7 cellular contexts compared by ENCODE assay signal in the genomic region with DNA sequence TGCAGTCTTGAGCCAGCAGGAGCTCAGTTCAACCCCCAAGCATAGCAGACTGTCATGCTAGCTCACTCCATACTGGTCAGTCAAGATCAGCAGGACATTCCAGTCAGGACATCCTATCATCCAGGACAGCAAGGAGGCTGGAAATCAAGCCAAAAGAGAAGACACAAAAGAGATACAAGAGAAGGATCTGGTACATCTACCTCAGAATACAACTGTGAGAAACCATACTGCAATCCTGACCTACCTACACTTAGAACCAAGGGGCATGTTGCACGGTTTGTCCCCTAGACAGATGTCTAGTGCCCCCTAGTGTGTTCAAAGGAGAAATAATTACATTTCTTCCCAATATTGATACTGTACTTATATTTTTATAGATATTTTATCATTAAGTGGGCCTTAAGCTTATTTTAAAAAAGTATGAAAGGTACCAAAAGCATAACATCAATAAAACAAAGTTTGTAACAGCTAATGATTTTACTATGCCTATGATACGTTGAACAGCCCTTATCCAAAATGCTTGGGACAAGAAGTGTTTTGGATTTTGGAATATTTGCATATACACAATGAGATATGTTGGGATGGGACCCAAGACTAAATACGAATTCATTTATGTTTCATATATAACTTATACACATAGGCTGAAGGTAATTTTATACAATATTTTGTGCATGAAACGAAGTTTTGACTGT. TPM values are rescaled to one million over a fixed set of nuclear protein-coding genes. Genes with fewer than 3 reads are reported as not detected.
DNase-seq lines count a peak whose midpoint lies in the region; ATAC-seq and TF ChIP-seq lines count a peak whose summit lies in the region.

No MANE protein-coding gene starts in this region.

- 65 to 69% (median 67%) methylated on average over 4 of the region's 4 CpGs for WGBS in psoas muscle, 3 donors
- 65 to 70% methylated on average over 4 of the region's 4 CpGs for WGBS in sigmoid colon, 2 donors

- H3K36me3 ChIP-seq in SJCRH30 (no peaks in the 10 kb centered on the region), psoas muscle (ENCODE audit: insufficient read depth in 1 of 2, low read depth in 1 of 2) (peaks cover 0 to 22% of the 10 kb centered on the region in 2 donors), sigmoid colon (peaks cover 0 to 20% (median 0%) of the 10 kb centered on the region in 4 donors)

- no peak for TF ChIP-seq EP300 in sigmoid colon (IDR thresholded peaks at IDR 0.05)

- H3K4me3 ChIP-seq in SJCRH30: no peak overlapping the region
- no peak overlapping the region for H3K4me3 ChIP-seq in fibroblast of mammary gland (ENCODE audit: control insufficient read depth, low read depth, low read length)
- H3K4me3 ChIP-seq in psoas muscle: no peak overlapping the region
- H3K4me3 ChIP-seq in sigmoid colon: no peak overlapping the region

- no peaks in the 10 kb centered on the region for H3K4me1 ChIP-seq in SJCRH30
- no peaks in the 10 kb centered on the region for H3K4me1 ChIP-seq in psoas muscle
- H3K4me1 ChIP-seq in sigmoid colon: peaks cover 0 to 21% (median 19%) of the 10 kb centered on the region in 4 donors

- H3K9me3 ChIP-seq in SJCRH30 (replicated peaks) (no peaks in the 10 kb centered on the region), psoas muscle (no peaks in the 10 kb centered on the region), sigmoid colon (no peaks in the 10 kb centered on the region)

- DNase-seq in ELR (ENCODE audit: low read depth) (peak; percentile 62), SJCRH30 (peak; percentile 33 to 62), fibroblast of mammary gland (ENCODE audit: low read depth) (peak; percentile 50), psoas muscle (no peak), sigmoid colon (no peak), COR-L47 (lab: John Stamatoyannopoulos, UW) (no peak)

- TF ChIP-seq POLR2A in sigmoid colon (IDR thresholded peaks at IDR 0.05): no peak

- ATAC-seq in HG02885 (IDR thresholded peaks at IDR 0.05; ENCODE audit: poor library complexity, unreplicated experiment) (peak; percentile 53), psoas muscle (peak; percentile 59 to 74 (median 63))

- no peaks in the 10 kb centered on the region for H3K27me3 ChIP-seq in SJCRH30
- no peaks in the 10 kb centered on the region for H3K27me3 ChIP-seq in psoas muscle (ENCODE audit: insufficient read depth in 3 of 3, low read length in 2 of 3)
- H3K27me3 ChIP-seq in sigmoid colon: no peaks in the 10 kb centered on the region

- TF ChIP-seq CTCF in fibroblast of mammary gland (conservative IDR thresholded peaks at IDR 0.05; ENCODE audit: control insufficient read depth, insufficient read depth, low read depth, low read length) (peak; percentile 70), psoas muscle (IDR thresholded peaks at IDR 0.05) (peak; percentile 61), sigmoid colon (IDR thresholded peaks at IDR 0.05) (peak in 1 of 4 experiments; percentile 33)

- intact Hi-C loops in psoas muscle (cut with DNase I) (loop anchor here in 1 of 2 donors (5.0 to 10.0 kb wide), 2 partner anchors 197 to 855 kb away; no protein-coding TSS in a partner anchor), sigmoid colon (cut with DNase I) (loop anchor here (10.0 kb wide), 2 partner anchors 527 to 857 kb away; no protein-coding TSS in a partner anchor)

- H3K27ac ChIP-seq in SJCRH30: no peak overlapping the region
- no peak overlapping the region for H3K27ac ChIP-seq in psoas muscle
- H3K27ac ChIP-seq in sigmoid colon: no peak overlapping the region

RNA-seq across cellular contexts. Expression of a gene that starts 26.7 kb away (rescaled TPM):
- total RNA-seq in SJCRH30 (2014; rRNA removed; shearing (Covaris generic)): 5.7 and 7.1 TPM in 2 replicates
- total RNA-seq in psoas muscle: 10 to 100 TPM; 11.5 to 19.3 (median 15.0) TPM
- polyA plus RNA-seq in psoas muscle: 1 to 10 TPM; 2.7 to 5.2 (median 3.3) TPM
- total RNA-seq in sigmoid colon: 10 to 100 TPM; 10.9 to 16.6 (median 11.7) TPM
- 1 to 10 TPM; 3.0 to 4.5 (median 4.4) TPM for polyA plus RNA-seq in sigmoid colon

Comparison
In these comparisons a context has a peak if more than half of its experiments do, and no peak if none do; other contexts are left out.
1. DNase-seq: peak in ELR (single experiment), SJCRH30 (2 of 2) and fibroblast of mammary gland (single experiment); none in psoas muscle (0 of 2), sigmoid colon (single experiment) and COR-L47 (single experiment).